ENCODE assay signal across 8 cellular contexts in the genomic region with DNA sequence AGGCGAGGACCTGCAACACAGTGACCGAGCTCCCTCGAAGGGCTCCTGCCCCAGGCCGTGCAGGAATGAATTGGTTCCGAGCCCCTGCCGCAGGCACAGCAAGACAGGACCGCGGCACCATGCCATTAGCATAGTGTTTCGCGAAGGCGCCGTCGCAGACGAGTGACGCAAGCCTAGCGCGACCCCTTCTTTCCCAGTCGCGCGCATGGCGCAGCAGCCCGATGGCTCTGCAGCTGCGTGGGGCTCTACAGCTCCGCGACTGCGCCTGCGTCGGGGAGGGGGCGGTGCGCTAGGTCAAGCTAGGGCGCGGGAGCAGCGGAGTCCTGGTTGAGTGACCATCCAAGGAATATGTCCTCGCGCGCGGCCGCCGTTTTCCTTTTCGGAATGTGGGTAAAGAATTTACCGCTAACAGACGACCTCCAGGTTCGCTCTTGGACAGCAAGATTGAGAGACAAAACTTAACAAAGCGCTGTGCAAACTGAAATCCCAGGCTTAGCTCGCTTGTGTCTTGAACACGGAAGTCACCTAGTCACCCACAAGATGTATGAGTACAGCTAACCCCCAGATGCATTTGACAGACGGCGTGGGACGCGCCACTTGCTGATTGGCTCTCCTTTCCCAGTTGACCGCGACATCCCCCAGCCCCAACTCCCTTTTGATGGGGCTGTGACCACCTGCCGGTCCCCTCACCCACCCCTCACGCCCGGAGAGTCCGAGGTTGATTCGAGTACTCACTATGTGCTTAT. TPM values are rescaled to one million over a fixed set of nuclear protein-coding genes. Genes with fewer than 3 reads are reported as not detected.
DNase-seq lines count a peak whose midpoint lies in the region; ATAC-seq, FAIRE-seq and TF ChIP-seq lines count a peak whose summit lies in the region.

Gene TRMT61B, minus strand, starts transcription at position 164 of the 746 bp plus-strand sequence. Its CDS starts 32 bp downstream, at position 132.

- H4K20me1 ChIP-seq in keratinocyte (ENCODE audit: control insufficient read depth, extremely low read depth, insufficient read depth, low read length): no peaks in the 10 kb centered on the region

- TF ChIP-seq CTCF in BE2C (IDR thresholded peaks at IDR 0.05; ENCODE audit: low read depth, low read length) (no peak), keratinocyte (optimal IDR thresholded peaks at IDR 0.05 in 1 of 3, IDR thresholded peaks at IDR 0.05 in 1 of 3, conservative IDR thresholded peaks at IDR 0.05 in 1 of 3; ENCODE audit: extremely low read depth in 1 of 3, insufficient read depth in 2 of 3, low read length in 3 of 3) (no peak)

- H3K36me3 ChIP-seq in BE2C (no peaks in the 10 kb centered on the region), keratinocyte (ENCODE audit: control insufficient read depth in 2 of 2, extremely low read depth in 1 of 2, insufficient read depth in 2 of 2, low read length in 2 of 2) (no peaks in the 10 kb centered on the region)

- peak within 1 kb of the TSS; percentile 96 for H3K4me2 ChIP-seq in keratinocyte (ENCODE audit: control insufficient read depth, extremely low read depth, insufficient read depth, low read depth, low read length)

- no peaks in the 10 kb centered on the region for H3K9me1 ChIP-seq in keratinocyte (ENCODE audit: control insufficient read depth, extremely low read depth, insufficient read depth, low read length)

- peaks cover 10% of the 10 kb centered on the region for H3K27me3 ChIP-seq in BE2C
- H3K27me3 ChIP-seq in keratinocyte (ENCODE audit: control insufficient read depth, extremely low read depth, insufficient read depth, low read length): no peaks in the 10 kb centered on the region

- no peaks in the 10 kb centered on the region for H3K4me1 ChIP-seq in BE2C
- H3K4me1 ChIP-seq in keratinocyte (ENCODE audit: control insufficient read depth, extremely low read depth, insufficient read depth, low read length): peaks cover 20% of the 10 kb centered on the region

- dilution Hi-C loops in keratinocyte (cut with MboI; ENCODE audit: extremely low pct_ligation_motif_present, low sequenced_read_pairs): no loop called here

- DNase-seq in BE2C (peak; percentile 98), GM19239 (ENCODE audit: insufficient read length, low spot score) (peak; percentile 91), NCI-H510A treated with DMSO at 0.1 percent for 48 hours (lab: John Stamatoyannopoulos, UW) (peak; percentile 90), cerebellar nuclear complex (lab: John Stamatoyannopoulos, UW) (peak; percentile 37 to 80), keratinocyte (ENCODE audit: low read depth, low spot score) (peak; percentile 50)
- DNase-seq in activated CD4-positive, alpha-beta T cell treated with anti-CD3 and anti-CD28 coated beads for 1 hour: peak; percentile 97
- DNase-seq in stimulated activated CD4-positive, alpha-beta T cell treated with anti-CD3 and anti-CD28 coated beads, Interleukin-12 subunit alpha, Interleukin-12 subunit beta, amount 100 ng/mL, for 48 hours (ENCODE audit: low read depth in 2 of 3, low spot score in 1 of 3): peak; percentile 94 to 97 (median 96)

- peak within 1 kb of the TSS; percentile 100 for H3K4me3 ChIP-seq in BE2C (ENCODE audit: low read depth, low read length)
- H3K4me3 ChIP-seq in keratinocyte (ENCODE audit: control insufficient read depth in 2 of 3, extremely low read depth in 1 of 3, insufficient read depth in 2 of 3, low read depth in 1 of 3, low read length in 3 of 3): peak within 1 kb of the TSS; percentile 70 to 100 (median 99)

- peak; percentile 92 for ATAC-seq in HG03442 (IDR thresholded peaks at IDR 0.05; ENCODE audit: unreplicated experiment)

- H3K9ac ChIP-seq in keratinocyte (ENCODE audit: control insufficient read depth, extremely low read depth, insufficient read depth, low read length): peak within 1 kb of the TSS; percentile 95

- peak; percentile 92 for FAIRE-seq in GM19239 (lab: Jason Lieb, UNC)
- no peak for FAIRE-seq in keratinocyte (lab: Jason Lieb, UNC)

- H3K27ac ChIP-seq in keratinocyte (ENCODE audit: control insufficient read depth, insufficient read depth, low read length): peak within 1 kb of the TSS; percentile 91

- H3K9me3 ChIP-seq in BE2C (no peaks in the 10 kb centered on the region), keratinocyte (ENCODE audit: control insufficient read depth, low read depth, low read length) (no peaks in the 10 kb centered on the region)

- H2AFZ ChIP-seq in keratinocyte (ENCODE audit: control insufficient read depth, low read length): peak within 1 kb of the TSS; percentile 99

- peaks cover 38% of the 10 kb centered on the region for H3K79me2 ChIP-seq in keratinocyte (ENCODE audit: control insufficient read depth, insufficient read depth, low read length)

RNA-seq across cellular contexts. Expression of gene TRMT61B, which starts in this region (rescaled TPM):
- 8.8 TPM for polyA plus RNA-seq in BE2C (2012; ENCODE audit: insufficient read depth, insufficient read length, low read depth)
- polyA plus RNA-seq in keratinocyte: 10.4 to 16.2 TPM (median 12.1 TPM) in 3 replicates
- polyA plus RNA-seq in keratinocyte (2011; ENCODE audit: low read depth): 8.1 TPM
- 10.1 and 22.6 TPM in 2 replicates for polyA plus RNA-seq in keratinocyte (2011; cell fraction: cytosol; rRNA removed)
- 14.3 and 15.8 TPM in 2 replicates for polyA plus RNA-seq in keratinocyte (2011; cell fraction: nucleus; rRNA removed)
- 11.0 and 14.0 TPM in 2 replicates for polyA plus RNA-seq in keratinocyte (2012; ENCODE audit: low replicate concordance)
- polyA minus RNA-seq in keratinocyte: 3.4 to 8.2 TPM (median 4.7 TPM) in 3 replicates
- 8.6 TPM for polyA minus RNA-seq in keratinocyte (2011; cell fraction: cytosol; rRNA and poly(A)+ RNA removed)
- polyA minus RNA-seq in keratinocyte (2011; cell fraction: nucleus; rRNA and poly(A)+ RNA removed): 3.2 and 9.6 TPM in 2 replicates

Comparison
In these comparisons a context has a peak if more than half of its experiments do, and no peak if none do; other contexts are left out.
1. Peak in every context shown above with its lines: DNase-seq, ATAC-seq, H3K4me3 ChIP-seq and H3K27ac ChIP-seq.